In the genomic region with DNA sequence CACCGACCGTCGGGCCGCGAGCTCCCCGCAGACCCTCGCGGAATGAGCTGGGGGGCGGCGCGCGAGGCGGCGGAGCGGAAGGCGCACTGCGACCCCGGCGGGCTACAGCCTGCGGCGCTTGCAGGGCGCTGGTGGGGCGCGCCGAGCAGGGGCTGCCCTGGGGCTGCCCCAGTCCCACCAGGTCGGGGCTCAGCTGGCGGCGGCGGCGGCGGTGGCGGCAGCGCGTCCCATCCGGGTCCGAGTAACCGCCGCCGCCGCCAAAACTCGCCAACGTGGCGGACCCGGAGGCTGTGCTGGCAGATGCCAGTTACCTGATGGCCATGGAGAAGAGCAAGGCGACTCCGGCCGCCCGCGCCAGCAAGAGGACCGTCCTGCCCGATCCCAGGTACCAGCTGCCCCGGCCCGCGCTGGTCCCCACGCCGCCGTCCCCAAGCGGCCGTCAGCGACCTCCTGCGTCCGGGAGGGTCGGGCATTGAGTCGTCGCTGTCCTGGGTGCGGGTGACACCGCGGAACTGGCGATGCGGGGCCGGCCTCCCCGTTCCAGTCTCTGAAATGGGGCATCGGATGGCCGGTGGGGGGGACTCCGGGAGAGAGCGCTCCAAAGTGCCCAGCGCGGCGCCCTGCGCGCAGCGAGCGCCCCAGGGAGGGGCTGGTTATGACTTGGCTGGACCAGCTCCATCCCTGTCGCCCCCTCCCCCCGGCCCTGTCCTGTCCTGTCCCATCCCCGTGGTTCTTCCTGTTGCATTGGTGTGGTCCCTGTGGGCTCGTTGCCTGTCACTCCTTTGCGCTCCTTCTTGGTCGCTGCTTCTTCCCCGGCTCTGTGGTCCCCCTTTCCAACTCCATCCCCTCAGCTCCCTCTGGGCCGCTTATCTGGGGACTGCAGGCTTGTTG, we compare ENCODE assay signal across 12 cellular contexts.
DNase-seq lines count a peak whose midpoint lies in the region; ATAC-seq and TF ChIP-seq lines count a peak whose summit lies in the region.
"Had no signal": no experiment of that assay in that cellular context is flagged by ENCODE, and none has a peak within 500 bp of the region (broad histone marks: within the 10 kb centered on the region; RNA-seq: fewer than 3 reads in every experiment).

No MANE protein-coding gene starts in this region.

- H3K27ac ChIP-seq in breast epithelium (no peak overlapping the region), stomach (no peak overlapping the region)
- H3K27ac ChIP-seq: upper lobe of left lung had no signal

- no peak overlapping the region for H3K4me3 Mint-ChIP-seq in MCF 10A (ENCODE audit: unreplicated experiment)
- peak overlapping the region; percentile 54 for H3K4me3 Mint-ChIP-seq in activated naive CD8-positive, alpha-beta T cell treated with anti-CD3 and anti-CD28 coated beads for 36 hours

- BruUV-seq in MCF 10A (replicated peaks; lab: Mats Ljungman, UMichigan): no TSS peak

- H3K27ac Mint-ChIP-seq in MCF 10A (ENCODE audit: low read depth, unreplicated experiment): no peak overlapping the region
- no peak overlapping the region for H3K27ac Mint-ChIP-seq in activated naive CD8-positive, alpha-beta T cell treated with anti-CD3 and anti-CD28 coated beads for 36 hours

- H3K4me1 ChIP-seq in breast epithelium: no peaks in the 10 kb centered on the region
- peaks cover 7 to 12% (median 10%) of the 10 kb centered on the region in 4 donors for H3K4me1 ChIP-seq in stomach

- intact Hi-C loops in breast epithelium (cut with DNase I; ENCODE audit: low total_unique reads): no loop called here
- intact Hi-C loops in MCF 10A (cut with micrococcal nuclease): no loop called here
- intact Hi-C loops in stomach (cut with DNase I; ENCODE audit: low total_unique reads): no loop called here

- H3K4me3 ChIP-seq in breast epithelium: peak overlapping the region in 2 of 3 donors; percentile 13 to 50
- peak overlapping the region in 3 of 4 donors; percentile 3 to 13 (median 6) for H3K4me3 ChIP-seq in stomach
- H3K4me3 ChIP-seq: upper lobe of left lung had no signal

- H3K9me3 ChIP-seq in breast epithelium: no peaks in the 10 kb centered on the region
- no peaks in the 10 kb centered on the region for H3K9me3 ChIP-seq in stomach
- H3K9me3 ChIP-seq: upper lobe of left lung had no signal

- peaks cover 58% of the 10 kb centered on the region for H3K27me3 Mint-ChIP-seq in MCF 10A (ENCODE audit: insufficient read depth, unreplicated experiment)
- peaks cover 73% of the 10 kb centered on the region for H3K27me3 Mint-ChIP-seq in activated naive CD8-positive, alpha-beta T cell treated with anti-CD3 and anti-CD28 coated beads for 36 hours

- H3K9me3 Mint-ChIP-seq in MCF 10A (ENCODE audit: unreplicated experiment): no peaks in the 10 kb centered on the region
- H3K9me3 Mint-ChIP-seq in activated naive CD8-positive, alpha-beta T cell treated with anti-CD3 and anti-CD28 coated beads for 36 hours: no peaks in the 10 kb centered on the region

- no peak for TF ChIP-seq POLR2A in breast epithelium (IDR thresholded peaks at IDR 0.05)
- no peak for TF ChIP-seq POLR2A in stomach (IDR thresholded peaks at IDR 0.05)

- no peaks in the 10 kb centered on the region for H3K4me1 Mint-ChIP-seq in MCF 10A (ENCODE audit: insufficient read depth, unreplicated experiment)
- H3K4me1 Mint-ChIP-seq in activated naive CD8-positive, alpha-beta T cell treated with anti-CD3 and anti-CD28 coated beads for 36 hours: peaks cover 10% of the 10 kb centered on the region

- no peak for ATAC-seq in HG02623 (IDR thresholded peaks at IDR 0.05; ENCODE audit: unreplicated experiment)
- ATAC-seq: Right ventricle myocardium inferior had no signal

- DNase-seq in breast epithelium (ENCODE audit: low spot score in 2 of 2) (no peak), MCF 10A (ENCODE audit: unreplicated experiment) (no peak), iPS-NIHi7 (ENCODE audit: extremely low spot score) (peak; percentile 48), stomach (no peak), UCSD-AML1 (lab: John Stamatoyannopoulos, UW; ENCODE audit: unreplicated experiment) (no peak)
- peak; percentile 5 for DNase-seq in activated naive CD8-positive, alpha-beta T cell treated with anti-CD3 and anti-CD28 coated beads for 36 hours
- no peak for DNase-seq in effector CD8-positive, alpha-beta T cell (lab: John Stamatoyannopoulos, UW)
- DNase-seq: activated naive CD4-positive, alpha-beta T cell treated with anti-CD3 and anti-CD28 coated beads, Interleukin-2, amount 50 U/mL, for 16 hours; effector memory CD4-positive, alpha-beta T cell had no signal

- CTCF ChIA-PET in MCF 10A (lab: Yijun Ruan, JAX): interaction anchor here (0.6 kb wide), 2 partner anchors 502 to 618 kb away, joined by 3 to 5 read pairs; no protein-coding TSS in a partner anchor

- H3K36me3 Mint-ChIP-seq in MCF 10A (ENCODE audit: insufficient read depth, unreplicated experiment): no peaks in the 10 kb centered on the region
- no peaks in the 10 kb centered on the region for H3K36me3 Mint-ChIP-seq in activated naive CD8-positive, alpha-beta T cell treated with anti-CD3 and anti-CD28 coated beads for 36 hours

- H3K27me3 ChIP-seq in breast epithelium: peaks cover 0 to 44% of the 10 kb centered on the region in 2 donors
- H3K27me3 ChIP-seq in stomach: peaks cover 10 to 69% (median 49%) of the 10 kb centered on the region in 3 donors

- H3K36me3 ChIP-seq in breast epithelium (no peaks in the 10 kb centered on the region), stomach (no peaks in the 10 kb centered on the region)
- H3K36me3 ChIP-seq: upper lobe of left lung had no signal

- WGBS in stomach, 5 donors: 2 to 5% (median 4%) methylated on average over 43 to 91 of the region's 91 CpGs

- POLR2A ChIA-PET in MCF 10A (lab: Yijun Ruan, JAX): no interaction called here

- TF ChIP-seq EP300 in stomach (IDR thresholded peaks at IDR 0.05): no peak

- TF ChIP-seq CTCF in breast epithelium (IDR thresholded peaks at IDR 0.05) (no peak), MCF 10A (IDR thresholded peaks at IDR 0.05; ENCODE audit: unreplicated experiment) (no peak), stomach (IDR thresholded peaks at IDR 0.05) (no peak)

Comparison
In these comparisons a context has a peak if more than half of its experiments do, and no peak if none do; other contexts are left out.
1. DNase-seq: peak in activated naive CD8-positive, alpha-beta T cell treated with anti-CD3 and anti-CD28 coated beads for 36 hours (single experiment) and iPS-NIHi7 (single experiment); none in breast epithelium (0 of 2), MCF 10A (single experiment), stomach (single experiment), UCSD-AML1 (single experiment) and effector CD8-positive, alpha-beta T cell (single experiment).